20 cellular contexts compared by ENCODE assay signal in the genomic region with DNA sequence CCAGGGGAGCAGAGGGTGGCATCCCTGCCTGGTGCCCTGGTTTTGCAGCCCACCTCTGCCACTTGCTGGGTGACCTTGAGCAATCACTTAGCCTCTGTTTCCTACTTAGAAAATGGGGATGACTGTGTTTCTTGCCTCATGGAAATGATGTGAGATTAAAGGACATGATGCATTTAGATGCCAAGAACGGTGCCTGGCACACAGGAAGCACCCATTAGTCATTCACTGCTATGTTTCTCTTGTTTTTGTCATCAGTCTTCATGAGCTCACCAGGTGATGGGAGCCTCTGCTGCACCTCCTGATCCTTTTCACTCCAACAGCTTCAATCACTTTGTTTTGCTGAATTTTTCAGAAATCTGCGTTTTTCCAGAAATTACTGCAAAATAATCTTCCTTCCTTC. TPM values are rescaled to one million over a fixed set of nuclear protein-coding genes. Genes with fewer than 3 reads are reported as not detected.
DNase-seq lines count a peak whose midpoint lies in the region; ATAC-seq lines count a peak whose summit lies in the region.
"Had no signal": no experiment of that assay in that cellular context is flagged by ENCODE, and none has a peak within 500 bp of the region (broad histone marks: within the 10 kb centered on the region; RNA-seq: fewer than 3 reads in every experiment).

No MANE protein-coding gene starts in this region.

- H3K27ac ChIP-seq in SJCRH30 = no peak overlapping the region
- H3K27ac ChIP-seq: testis had no signal

- peak overlapping the region; percentile 65 for H3K27ac Mint-ChIP-seq in activated T-cell treated with anti-CD3 and anti-CD28 coated beads, Interleukin-2, amount 50 U/mL, for 72 hours

- H3K4me1 Mint-ChIP-seq in activated T-cell treated with anti-CD3 and anti-CD28 coated beads, Interleukin-2, amount 50 U/mL, for 72 hours (ENCODE audit: low read depth) = peaks cover 11% of the 10 kb centered on the region
- H3K4me1 Mint-ChIP-seq: central memory CD8-positive, alpha-beta T cell; naive thymus-derived CD4-positive, alpha-beta T cell had no signal

- peaks cover 35% of the 10 kb centered on the region for H3K36me3 ChIP-seq in SJCRH30

- no peaks in the 10 kb centered on the region for H3K27me3 ChIP-seq in SJCRH30
- H3K27me3 ChIP-seq: testis had no signal

- H3K36me3 Mint-ChIP-seq in activated T-cell treated with anti-CD3 and anti-CD28 coated beads, Interleukin-2, amount 50 U/mL, for 72 hours (ENCODE audit: insufficient read depth in 2 of 2) = peaks cover 6 to 25% of the 10 kb centered on the region in 2 donors

- ATAC-seq in activated T-cell treated with anti-CD3 and anti-CD28 coated beads, Interleukin-2, amount 50 U/mL, for 72 hours (replicated peaks in 1 of 2) = peak; percentile 59 to 88
- ATAC-seq in left lobe of liver = no peak
- ATAC-seq: naive thymus-derived CD4-positive, alpha-beta T cell had no signal

- no peaks in the 10 kb centered on the region for H3K9me3 Mint-ChIP-seq in activated T-cell treated with anti-CD3 and anti-CD28 coated beads, Interleukin-2, amount 50 U/mL, for 72 hours
- H3K9me3 Mint-ChIP-seq: central memory CD8-positive, alpha-beta T cell had no signal

- no peaks in the 10 kb centered on the region for H3K9me3 ChIP-seq in SJCRH30 (replicated peaks)
- H3K9me3 ChIP-seq: testis had no signal

- peak in 1 of 2 donors; percentile 15 for DNase-seq in activated T-cell treated with anti-CD3 and anti-CD28 coated beads, Interleukin-2, amount 50 U/mL, for 72 hours
- no peak for DNase-seq in activated T-cell treated with anti-CD3 and anti-CD28 coated beads, Interleukin-2, amount 50 U/mL, for 1 hour
- peak; percentile 21 for DNase-seq in LHCN-M2 (ENCODE audit: low read depth)
- peak; percentile 55 for DNase-seq in amniotic epithelial cell (ENCODE audit: low read depth)
- peak; percentile 19 for DNase-seq in left lobe of liver (ENCODE audit: low spot score)
- DNase-seq in SKM-1 (lab: John Stamatoyannopoulos, UW; ENCODE audit: unreplicated experiment) = no peak
- DNase-seq in SJCRH30 = no peak
- no peak for DNase-seq in pons (ENCODE audit: low spot score)
- DNase-seq: ACHN; activated CD4-positive, alpha-beta T cell treated with anti-CD3 and anti-CD28 coated beads, Interleukin-2, amount 50 U/mL, for 4 hours; C1 segment of cervical spinal cord; GDM1; kidney glomerular epithelial cell; naive thymus-derived CD4-positive, alpha-beta T cell; NCI-H2171 treated with DMSO at 0.1 percent for 48 hours; SHP77 treated with DMSO at 0.1 percent for 48 hours; stimulated activated CD4-positive, alpha-beta T cell treated with anti-CD3 and anti-CD28 coated beads, Interleukin-12 subunit alpha, Interleukin-12 subunit beta, amount 100 ng/mL, for 4 hours; stimulated activated CD8-positive, alpha-beta memory T cell treated with anti-CD3 and anti-CD28 coated beads, Interleukin-4, amount 100 ng/mL, for 48 hours; testis had no signal

- no peak overlapping the region for H3K4me3 ChIP-seq in SJCRH30
- H3K4me3 ChIP-seq: testis had no signal

- H3K4me1 ChIP-seq in SJCRH30 = no peaks in the 10 kb centered on the region
- H3K4me1 ChIP-seq: testis had no signal

- H3K4me3 Mint-ChIP-seq in activated T-cell treated with anti-CD3 and anti-CD28 coated beads, Interleukin-2, amount 50 U/mL, for 72 hours = no peak overlapping the region
- H3K4me3 Mint-ChIP-seq: central memory CD8-positive, alpha-beta T cell; naive thymus-derived CD4-positive, alpha-beta T cell had no signal

- H3K27me3 Mint-ChIP-seq in activated T-cell treated with anti-CD3 and anti-CD28 coated beads, Interleukin-2, amount 50 U/mL, for 72 hours (ENCODE audit: low read depth) = no peaks in the 10 kb centered on the region
- H3K27me3 Mint-ChIP-seq: central memory CD8-positive, alpha-beta T cell; naive thymus-derived CD4-positive, alpha-beta T cell had no signal

RNA-seq across cellular contexts. Expression of a gene that starts 23.6 kb away (rescaled TPM):
- total RNA-seq in activated T-cell treated with anti-CD3 and anti-CD28 coated beads, Interleukin-2, amount 50 U/mL, for 72 hours = 10 to 100 TPM; 66.6 to 82.3 TPM
- 21.9 and 22.0 TPM in 2 replicates for total RNA-seq in LHCN-M2 (2014; rRNA removed)
- 16.6 TPM for polyA plus RNA-seq in LHCN-M2 (2012)
- total RNA-seq in left lobe of liver = 13.6 TPM
- total RNA-seq in SJCRH30 (2014; rRNA removed; shearing (Covaris generic)) = 50.5 and 56.4 TPM in 2 replicates

Comparison
In these comparisons a context has a peak if more than half of its experiments do, and no peak if none do; other contexts are left out.
1. DNase-seq: peak in LHCN-M2 (single experiment), amniotic epithelial cell (single experiment) and left lobe of liver (single experiment); none in activated T-cell treated with anti-CD3 and anti-CD28 coated beads, Interleukin-2, amount 50 U/mL, for 1 hour (single experiment), SKM-1 (single experiment), SJCRH30 (0 of 2) and pons (single experiment).